In genomic region chr3:12436514-12437222, GRCh38 we compare ENCODE assay signal across 15 cellular contexts. TPM values are rescaled to one million over a fixed set of nuclear protein-coding genes. Genes with fewer than 3 reads are reported as not detected.
DNase-seq lines count a peak whose midpoint lies in the region; TF ChIP-seq lines count a peak whose summit lies in the region.
"Had no signal": no experiment of that assay in that cellular context is flagged by ENCODE, and none has a peak within 500 bp of the region (broad histone marks: within the 10 kb centered on the region; RNA-seq: fewer than 3 reads in every experiment).

No MANE protein-coding gene starts in this region.

- DNase-seq in AG09309 (ENCODE audit: low read depth) (peak; percentile 8), M059J (ENCODE audit: low read depth) (peak; percentile 77), fibroblast of peridontal ligament (ENCODE audit: extremely low read depth) (peak; percentile 87), renal cortical epithelial cell (ENCODE audit: low read depth) (peak; percentile 22), NCI-H1930 (lab: John Stamatoyannopoulos, UW) (no peak), hippocampal formation (lab: John Stamatoyannopoulos, UW) (no peak), erythroblast (lab: John Stamatoyannopoulos, UW) (no peak)
- no peak for DNase-seq in activated CD4-positive, alpha-beta T cell treated with anti-CD3 and anti-CD28 coated beads, Interleukin-2, amount 50 U/mL, for 1 hour
- DNase-seq: activated CD8-positive, alpha-beta memory T cell treated with anti-CD3 and anti-CD28 coated beads, Interleukin-2, amount 10 ng/mL, durations not matched to agents 7 days and 5 days; heart left ventricle; KG1; NCI-H1694; NCI-H82; stimulated activated CD8-positive, alpha-beta memory T cell treated with anti-CD3 and anti-CD28 coated beads, Interleukin-4, amount 100 ng/mL, for 48 hours had no signal

- H3K4me3 ChIP-seq in AG09309 (ENCODE audit: control insufficient read depth, low read depth, low read length), result no peak overlapping the region; the same call in 1 of the 2 replicates
- H3K4me3 ChIP-seq: BLaER1 treated with 17β-estradiol and CSF1 and Interleukin-3, amounts not matched to agents 10 nM and 100 nM; heart left ventricle had no signal

- no peak for TF ChIP-seq CTCF in AG09309 (IDR thresholded peaks at IDR 0.05; ENCODE audit: control insufficient read depth, insufficient read depth, low read depth, low read length, missing control alignments)

- no peak for TF ChIP-seq POLR2A in erythroblast (IDR thresholded peaks at IDR 0.05; ENCODE audit: low read length)

RNA-seq across cellular contexts. Expression of gene TSEN2, which starts 47.6 kb away (rescaled TPM):
- total RNA-seq in M059J (2014; rRNA removed; shearing (Covaris generic)), result 4.6 and 9.0 TPM in 2 replicates
- total RNA-seq in renal cortical epithelial cell, result 8.5 and 18.4 TPM in 2 replicates

Comparison
In these comparisons a context has a peak if more than half of its experiments do, and no peak if none do; other contexts are left out.
1. DNase-seq: peak in AG09309 (single experiment), M059J (single experiment), fibroblast of peridontal ligament (single experiment) and renal cortical epithelial cell (single experiment); none in NCI-H1930 (0 of 2), hippocampal formation (0 of 2), erythroblast (0 of 2) and activated CD4-positive, alpha-beta T cell treated with anti-CD3 and anti-CD28 coated beads, Interleukin-2, amount 50 U/mL, for 1 hour (single experiment).